In the genomic region with DNA sequence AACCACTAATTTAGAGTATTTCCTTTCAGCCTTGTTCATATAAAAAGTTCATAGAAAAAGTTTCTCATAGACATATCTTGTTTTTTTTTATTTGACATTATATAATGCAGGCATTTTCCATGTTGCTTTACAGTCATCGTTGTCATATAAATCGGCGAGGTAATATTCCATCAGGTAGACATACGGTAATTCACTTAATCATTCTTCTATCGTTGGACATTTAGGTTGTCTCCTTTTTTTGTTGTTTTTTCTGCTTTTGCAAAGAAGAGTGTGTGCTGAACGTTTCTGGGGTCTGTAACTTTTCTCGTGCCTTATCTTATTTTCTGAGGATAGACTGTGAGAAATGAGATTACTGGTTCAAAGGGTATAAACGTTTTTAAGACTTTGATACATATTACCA, we compare ENCODE assay signal across 1 cellular context.
TF ChIP-seq lines count a peak whose summit lies in the region.

No MANE protein-coding gene starts in this region.

TF ChIP-seq in GM12878, 131 proteins besides CTCF, POLR2A, EP300 and RAD21 (continued from another document):
- TF ChIP-seq MLLT1 (IDR thresholded peaks at IDR 0.05) (peak; percentile 98), ZBTB40 (IDR thresholded peaks at IDR 0.05; ENCODE audit: borderline replicate concordance) (0 out of 2 replicates have a peak, but pooled peaks have one; percentile 37), KLF5 (IDR thresholded peaks at IDR 0.05; ENCODE audit: partially characterized antibody) (no peak)
